Comparison of ENCODE assay signal across 7 cellular contexts in the genomic region with DNA sequence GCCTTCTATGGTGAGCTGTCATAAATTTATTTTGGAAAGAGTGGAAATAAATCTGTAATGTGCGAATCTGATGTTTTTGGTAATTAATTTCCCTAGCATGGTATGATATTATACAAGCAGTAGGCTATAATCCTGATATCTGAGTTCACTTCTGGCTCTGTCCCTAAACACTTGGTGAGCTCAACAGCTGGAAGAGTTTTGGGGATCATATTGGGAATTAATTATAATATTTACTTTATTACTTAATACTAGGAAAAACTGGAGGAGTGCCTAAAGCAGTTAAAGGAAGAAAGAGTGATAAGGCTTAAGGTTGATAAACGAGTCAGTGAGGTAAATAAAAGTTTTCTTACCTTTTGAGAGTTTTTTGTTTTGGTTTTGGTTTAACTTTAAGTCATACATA.
"Had no signal": no experiment of that assay in that cellular context is flagged by ENCODE, and none has a peak within 500 bp of the region (broad histone marks: within the 10 kb centered on the region; RNA-seq: fewer than 3 reads in every experiment).

No MANE protein-coding gene starts in this region.

- ATAC-seq: GM12878 had no signal

- FAIRE-seq: GM12878, GM12891, GM12892, GM18507, GM19239 had no signal

- DNase-seq: GDM1, GF-D8 had no signal

- H3K4me3 ChIP-seq: GM12878 had no signal
